ENCODE assay signal across 16 cellular contexts in the genomic region with DNA sequence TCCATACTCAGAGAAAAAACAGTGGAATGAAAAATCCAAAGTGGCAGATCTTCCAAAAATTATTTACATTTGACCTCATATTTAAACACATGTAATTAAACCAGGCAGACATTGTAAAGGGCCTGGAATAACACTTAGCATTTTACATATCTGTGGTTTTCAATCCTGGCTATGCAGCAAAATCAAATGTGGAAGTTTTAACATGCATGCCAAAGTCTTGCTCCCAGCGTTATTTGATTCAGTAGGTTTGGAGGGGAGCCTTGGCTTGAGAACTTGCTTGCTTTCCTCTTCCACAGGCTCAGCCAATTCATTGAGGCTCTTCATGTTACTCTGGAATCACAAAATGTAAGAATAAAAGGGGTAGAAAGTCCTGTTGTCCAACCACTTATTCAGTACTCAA. TPM values are rescaled to one million over a fixed set of nuclear protein-coding genes. Genes with fewer than 3 reads are reported as not detected.
A peak's percentile ranks its signal among the peaks of the same experiment; 100 is the strongest.
DNase-seq lines count a peak whose midpoint lies in the region; TF ChIP-seq lines count a peak whose summit lies in the region.
"Had no signal": no experiment of that assay in that cellular context is flagged by ENCODE, and none has a peak within 500 bp of the region (broad histone marks: within the 10 kb centered on the region; RNA-seq: fewer than 3 reads in every experiment).

No MANE protein-coding gene starts in this region.

- peak; percentile 16 for DNase-seq in GM03348 (ENCODE audit: low spot score)
- DNase-seq in adipocyte (ENCODE audit: low read depth), result peak; percentile 49
- DNase-seq in fibroblast of peridontal ligament (ENCODE audit: extremely low read depth), result peak; percentile 82
- DNase-seq in thyroid gland, result peak; percentile 12 to 22
- no peak for DNase-seq in activated CD4-positive, alpha-beta T cell treated with anti-CD3 and anti-CD28 coated beads for 48 hours
- DNase-seq in SKM-1 (lab: John Stamatoyannopoulos, UW; ENCODE audit: unreplicated experiment), result no peak
- no peak for DNase-seq in SW 1271 (lab: John Stamatoyannopoulos, UW)
- DNase-seq: ACHN; Calu3; CD4-positive, alpha-beta memory T cell; DMS79 treated with DMSO at 0.1 percent for 48 hours; GF-D8 had no signal

- 18 to 24% methylated on average over 1 of the region's 1 CpG for WGBS in thyroid gland, 2 donors

- no peak overlapping the region for H3K4me3 ChIP-seq in adipocyte (ENCODE audit: low read length)
- H3K4me3 ChIP-seq in thyroid gland (replicated peaks in 1 of 3), result no peak overlapping the region
- H3K4me3 ChIP-seq: BLaER1, GM12878, HAP-1 had no signal

- H3K4me1 ChIP-seq in adipocyte (ENCODE audit: control insufficient read depth, insufficient read depth, low read length), result no peaks in the 10 kb centered on the region
- H3K4me1 ChIP-seq in thyroid gland, result peaks cover 0 to 8% of the 10 kb centered on the region in 2 donors
- H3K4me1 ChIP-seq: BLaER1, HAP-1 had no signal

- H3K27me3 ChIP-seq in adipocyte (replicated peaks; ENCODE audit: control insufficient read depth, insufficient read depth, low read length), result no peaks in the 10 kb centered on the region
- no peaks in the 10 kb centered on the region for H3K27me3 ChIP-seq in thyroid gland
- H3K27me3 ChIP-seq: BLaER1 had no signal

- no peak overlapping the region for H3K27ac ChIP-seq in thyroid gland
- H3K27ac ChIP-seq: BLaER1, KMS-11 had no signal

- no peak for TF ChIP-seq POLR2A in thyroid gland (IDR thresholded peaks at IDR 0.05)

- no peak overlapping the region for H3K9ac ChIP-seq in adipocyte (ENCODE audit: low read length)
- H3K9ac ChIP-seq: BLaER1, KMS-11 had no signal

- TF ChIP-seq CTCF in thyroid gland (IDR thresholded peaks at IDR 0.05), result no peak

- H3K36me3 ChIP-seq in adipocyte (ENCODE audit: control insufficient read depth, insufficient read depth, low read length, severe bottlenecking) (no peaks in the 10 kb centered on the region), thyroid gland (no peaks in the 10 kb centered on the region)
- H3K36me3 ChIP-seq: BLaER1, HAP-1 had no signal

- H3K9me3 ChIP-seq in adipocyte (ENCODE audit: control insufficient read depth, low read length), result no peaks in the 10 kb centered on the region
- no peaks in the 10 kb centered on the region for H3K9me3 ChIP-seq in thyroid gland
- H3K9me3 ChIP-seq: BLaER1, HAP-1 had no signal

- intact Hi-C loops in thyroid gland (cut with DNase I), result no loop called here

RNA-seq across cellular contexts. Expression of gene INTS6, which starts 42.5 kb away (rescaled TPM):
- total RNA-seq in thyroid gland, result 10 to 100 TPM; 42.1 to 53.7 (median 45.4) TPM

Comparison
In these comparisons a context has a peak if more than half of its experiments do, and no peak if none do; other contexts are left out.
1. DNase-seq: peak in GM03348 (single experiment), adipocyte (single experiment), fibroblast of peridontal ligament (single experiment) and thyroid gland (2 of 2); none in activated CD4-positive, alpha-beta T cell treated with anti-CD3 and anti-CD28 coated beads for 48 hours (single experiment), SKM-1 (single experiment) and SW 1271 (0 of 2).